18 cellular contexts compared by ENCODE assay signal in genomic region chr15:48469271-48469670, GRCh38.
A peak's percentile ranks its signal among the peaks of the same experiment; 100 is the strongest.
DNase-seq lines count a peak whose midpoint lies in the region; ATAC-seq and TF ChIP-seq lines count a peak whose summit lies in the region.
"Had no signal": no experiment of that assay in that cellular context is flagged by ENCODE, and none has a peak within 500 bp of the region (broad histone marks: within the 10 kb centered on the region; RNA-seq: fewer than 3 reads in every experiment).

No MANE protein-coding gene starts in this region.

- H3K36me3 Mint-ChIP-seq in type B pancreatic cell (peaks cover 26% of the 10 kb centered on the region), progenitor cell of endocrine pancreas (ENCODE audit: insufficient read depth) (no peaks in the 10 kb centered on the region)
- H3K36me3 Mint-ChIP-seq: CD8-positive, alpha-beta T cell had no signal

- H3K27ac ChIP-seq in subcutaneous abdominal adipose tissue (ENCODE audit: low read depth, low read length) = peak overlapping the region; percentile 82

- no peak overlapping the region for H3K27ac Mint-ChIP-seq in type B pancreatic cell
- H3K27ac Mint-ChIP-seq in progenitor cell of endocrine pancreas = no peak overlapping the region
- H3K27ac Mint-ChIP-seq: CD8-positive, alpha-beta T cell had no signal

- no peak for ATAC-seq in GM21360 (IDR thresholded peaks at IDR 0.05; ENCODE audit: unreplicated experiment)
- ATAC-seq: CD8-positive, alpha-beta T cell; Panc1; Right ventricle myocardium inferior had no signal

- H3K4me1 Mint-ChIP-seq in type B pancreatic cell (ENCODE audit: unreplicated experiment) (no peaks in the 10 kb centered on the region), progenitor cell of endocrine pancreas (ENCODE audit: low read depth) (peaks cover 12% of the 10 kb centered on the region)

- no peak for TF ChIP-seq CTCF in choroid plexus epithelial cell (conservative IDR thresholded peaks at IDR 0.05; ENCODE audit: low read depth, low read length)
- TF ChIP-seq CTCF in type B pancreatic cell (conservative IDR thresholded peaks at IDR 0.05) = no peak
- no peak for TF ChIP-seq CTCF in progenitor cell of endocrine pancreas (IDR thresholded peaks at IDR 0.05; ENCODE audit: unreplicated experiment)

- no peak overlapping the region for H3K4me3 Mint-ChIP-seq in type B pancreatic cell
- H3K4me3 Mint-ChIP-seq in progenitor cell of endocrine pancreas (ENCODE audit: low read depth) = no peak overlapping the region
- H3K4me3 Mint-ChIP-seq: CD8-positive, alpha-beta T cell had no signal

- no peaks in the 10 kb centered on the region for H3K9me3 ChIP-seq in subcutaneous abdominal adipose tissue (ENCODE audit: control insufficient read depth in 5 of 5, low read length in 5 of 5)

- peak overlapping the region in 1 of 5 donors; percentile 16 for H3K9ac ChIP-seq in subcutaneous abdominal adipose tissue (ENCODE audit: low read length in 5 of 5)

- in situ Hi-C loops in KBM-7 (cut with MboI; ENCODE audit: low pct_unique_long_range_greater_than_20kb, low sequenced_read_pairs) = no loop called here

- peaks cover 0 to 27% (median 14%) of the 10 kb centered on the region in 5 donors for H3K4me1 ChIP-seq in subcutaneous abdominal adipose tissue (ENCODE audit: control insufficient read depth in 5 of 5, insufficient read depth in 5 of 5, low read length in 5 of 5)
- H3K4me1 ChIP-seq: BE2C had no signal

- H3K9me3 Mint-ChIP-seq in type B pancreatic cell (no peaks in the 10 kb centered on the region), progenitor cell of endocrine pancreas (ENCODE audit: low read depth) (no peaks in the 10 kb centered on the region)
- H3K9me3 Mint-ChIP-seq: CD8-positive, alpha-beta T cell had no signal

- DNase-seq in LHCN-M2 (ENCODE audit: low read depth) (peak; percentile 71), choroid plexus epithelial cell (ENCODE audit: low read depth) (peak; percentile 71), iris pigment epithelial cell (ENCODE audit: low read depth) (peak; percentile 50), type B pancreatic cell (ENCODE audit: extremely low spot score, unreplicated experiment) (no peak), progenitor cell of endocrine pancreas (ENCODE audit: low spot score, unreplicated experiment) (no peak), KBM-7 (no peak)
- DNase-seq: BE2C; CD8-positive, alpha-beta T cell; DND-41; Kasumi-1; NCI-H187 treated with DMSO at 0.1 percent for 48 hours; NCI-H2171; NCI-H510A; NCI-H82 had no signal

- peaks cover 51 to 92% (median 61%) of the 10 kb centered on the region in 5 donors for H3K36me3 ChIP-seq in subcutaneous abdominal adipose tissue (ENCODE audit: control insufficient read depth in 5 of 5, insufficient read depth in 5 of 5, low read length in 5 of 5)
- H3K36me3 ChIP-seq: BE2C had no signal

- no peaks in the 10 kb centered on the region for H3K27me3 ChIP-seq in subcutaneous abdominal adipose tissue (ENCODE audit: control insufficient read depth in 5 of 5, insufficient read depth in 4 of 5, low read length in 5 of 5)
- H3K27me3 ChIP-seq: BE2C had no signal

- H3K4me3 ChIP-seq in choroid plexus epithelial cell (ENCODE audit: low read depth, low read length) = no peak overlapping the region
- H3K4me3 ChIP-seq in subcutaneous abdominal adipose tissue (ENCODE audit: low read depth in 1 of 5, low read length in 5 of 5) = peak overlapping the region in 1 of 5 donors; percentile 36

- H3K27me3 Mint-ChIP-seq in type B pancreatic cell = no peaks in the 10 kb centered on the region
- H3K27me3 Mint-ChIP-seq in progenitor cell of endocrine pancreas = no peaks in the 10 kb centered on the region

Comparison
In these comparisons a context has a peak if more than half of its experiments do, and no peak if none do; other contexts are left out.
1. DNase-seq: peak in LHCN-M2 (single experiment), choroid plexus epithelial cell (single experiment) and iris pigment epithelial cell (single experiment); none in type B pancreatic cell (single experiment), progenitor cell of endocrine pancreas (single experiment) and KBM-7 (single experiment).